In genomic region chr19:49387936-49388372, GRCh38 we compare ENCODE assay signal across 9 cellular contexts. TPM values are rescaled to one million over a fixed set of nuclear protein-coding genes. Genes with fewer than 3 reads are reported as not detected.
DNase-seq lines count a peak whose midpoint lies in the region; ATAC-seq, FAIRE-seq and TF ChIP-seq lines count a peak whose summit lies in the region.
"Had no signal": no experiment of that assay in that cellular context is flagged by ENCODE, and none has a peak within 500 bp of the region (broad histone marks: within the 10 kb centered on the region; RNA-seq: fewer than 3 reads in every experiment).

Gene KASH5, plus strand, starts transcription at chr19:49388249. Its CDS starts 2,635 bp downstream, at chr19:49390884.

- no peaks in the 10 kb centered on the region for H3K27me3 ChIP-seq in bronchial epithelial cell (ENCODE audit: control insufficient read depth, insufficient read depth, low read length)

- H3K27ac ChIP-seq in VCaP = peak within 1 kb of the TSS; percentile 37; the same call in 1 of the 2 replicates

- no peak for FAIRE-seq in bronchial epithelial cell (lab: Jason Lieb, UNC)
- FAIRE-seq: TTC549 had no signal

- peak within 1 kb of the TSS; percentile 6 for H3K4me3 ChIP-seq in bronchial epithelial cell (ENCODE audit: low read depth, low read length)

- no peaks in the 10 kb centered on the region for H3K36me3 ChIP-seq in bronchial epithelial cell (ENCODE audit: control insufficient read depth, insufficient read depth, low read length)

- DNase-seq in NCI-H146 (lab: John Stamatoyannopoulos, UW) (peak; percentile 56), NCI-H146 treated with DMSO at 0.1 percent for 48 hours (lab: John Stamatoyannopoulos, UW; ENCODE audit: unreplicated experiment) (no peak), bronchial epithelial cell (ENCODE audit: low read depth) (peak; percentile 31), mucosa of gallbladder (ENCODE audit: low spot score) (peak; percentile 90), NCI-H524 treated with DMSO at 0.1 percent for 48 hours (lab: John Stamatoyannopoulos, UW) (no peak)
- peak; percentile 75 for DNase-seq in stimulated activated naive CD4-positive, alpha-beta T cell treated with Interleukin-2 at 50 U/mL for 16 hours (lab: John Stamatoyannopoulos, UW)

- no peak for TF ChIP-seq CTCF in VCaP (conservative IDR thresholded peaks at IDR 0.05)
- TF ChIP-seq CTCF in bronchial epithelial cell (IDR thresholded peaks at IDR 0.05; ENCODE audit: insufficient read depth, low read length, severe bottlenecking) = no peak

- no peak for ATAC-seq in GM21526 (IDR thresholded peaks at IDR 0.05; ENCODE audit: low FRiP score, unreplicated experiment)

RNA-seq across cellular contexts. Expression of gene KASH5, which starts in this region (rescaled TPM):
- total RNA-seq in bronchial epithelial cell = not detected in 2 replicates
- not detected for total RNA-seq in mucosa of gallbladder

Comparison
In these comparisons a context has a peak if more than half of its experiments do, and no peak if none do; other contexts are left out.
1. DNase-seq: peak in NCI-H146 (single experiment) and stimulated activated naive CD4-positive, alpha-beta T cell treated with Interleukin-2 at 50 U/mL for 16 hours (single experiment); none in NCI-H146 treated with DMSO at 0.1 percent for 48 hours (single experiment) and NCI-H524 treated with DMSO at 0.1 percent for 48 hours (single experiment).
2. Peak in DNase-seq and H3K4me3 ChIP-seq in bronchial epithelial cell; RNA of the gene not detected or under 1 TPM.
3. Peak in DNase-seq in mucosa of gallbladder; RNA of the gene not detected or under 1 TPM.